ENCODE assay signal across 16 cellular contexts in the genomic region with DNA sequence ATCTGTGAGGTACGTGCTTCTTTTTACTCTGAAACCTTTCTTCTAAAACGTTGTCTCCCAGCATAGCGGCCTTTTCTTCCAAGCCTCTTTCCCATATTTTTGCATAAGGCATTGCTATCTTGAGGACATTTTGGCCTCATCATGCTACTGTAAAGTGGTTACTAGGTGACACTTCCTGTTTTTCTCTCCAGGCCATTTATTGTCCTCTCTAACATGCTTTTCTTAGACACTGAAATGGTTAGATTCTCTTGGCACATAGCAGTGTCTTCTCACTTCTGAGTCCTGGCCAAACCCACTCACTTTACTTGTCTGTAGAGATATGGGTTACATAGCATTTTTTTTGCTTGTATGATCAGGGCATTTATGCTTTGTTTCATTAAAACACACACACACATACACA. TPM values are rescaled to one million over a fixed set of nuclear protein-coding genes. Genes with fewer than 3 reads are reported as not detected.
DNase-seq lines count a peak whose midpoint lies in the region; ATAC-seq and TF ChIP-seq lines count a peak whose summit lies in the region.
"Had no signal": no experiment of that assay in that cellular context is flagged by ENCODE, and none has a peak within 500 bp of the region (broad histone marks: within the 10 kb centered on the region; RNA-seq: fewer than 3 reads in every experiment).

No MANE protein-coding gene starts in this region.

- no peaks in the 10 kb centered on the region for H3K27me3 ChIP-seq in GM23338 (ENCODE audit: insufficient read depth)
- H3K27me3 ChIP-seq: adrenal gland, spleen had no signal

- no peak overlapping the region for H3K4me2 ChIP-seq in GM23338

- ATAC-seq in GM23338 (no peak), GM18519 (IDR thresholded peaks at IDR 0.05; ENCODE audit: low FRiP score, unreplicated experiment) (no peak)

- H3K4me1 Mint-ChIP-seq in GM23338 = no peaks in the 10 kb centered on the region
- H3K4me1 Mint-ChIP-seq: CD4-positive, alpha-beta memory T cell had no signal

- DNase-seq in GM23338 (ENCODE audit: low spot score) (no peak), Kasumi-1 (lab: John Stamatoyannopoulos, UW) (peak; percentile 28 to 50), NOMO-1 treated with DMSO at 0.1 percent for 48 hours (lab: John Stamatoyannopoulos, UW; ENCODE audit: unreplicated experiment) (peak; percentile 69), kidney tubule cell (ENCODE audit: low spot score) (peak; percentile 2), glomerular visceral epithelial cell (ENCODE audit: extremely low spot score) (no peak)
- DNase-seq in activated CD4-positive, alpha-beta T cell treated with anti-CD3 and anti-CD28 coated beads, Interleukin-2, amount 50 U/mL, for 4 hours = no peak
- DNase-seq: activated CD4-positive, alpha-beta T cell treated with anti-CD3 and anti-CD28 coated beads for 4 hours; activated T-cell treated with anti-CD3 and anti-CD28 coated beads, Interleukin-2, amount 50 U/mL, for 72 hours; adrenal gland; CD4-positive, alpha-beta memory T cell; GF-D8; H7; spleen had no signal

- H3K9me3 Mint-ChIP-seq in GM23338 = no peaks in the 10 kb centered on the region
- H3K9me3 Mint-ChIP-seq: activated T-cell treated with anti-CD3 and anti-CD28 coated beads, Interleukin-2, amount 50 U/mL, for 72 hours; CD4-positive, alpha-beta memory T cell had no signal

- no peak overlapping the region for H3K27ac ChIP-seq in GM23338 (ENCODE audit: low read depth)
- H3K27ac ChIP-seq: adrenal gland, parathyroid adenoma, spleen had no signal

- no peak overlapping the region for H3K4me3 ChIP-seq in GM23338
- H3K4me3 ChIP-seq: adrenal gland, spleen had no signal

- TF ChIP-seq CTCF in GM23338 (conservative IDR thresholded peaks at IDR 0.05; ENCODE audit: low read depth in 2 of 2) = no peak

- H3K27ac Mint-ChIP-seq in GM23338 = peak overlapping the region; percentile 4; the same call in 1 of the 2 replicates
- H3K27ac Mint-ChIP-seq: activated T-cell treated with anti-CD3 and anti-CD28 coated beads, Interleukin-2, amount 50 U/mL, for 72 hours; CD4-positive, alpha-beta memory T cell had no signal

- H3F3A ChIP-seq in GM23338 (replicated peaks; ENCODE audit: low read depth) = no peaks in the 10 kb centered on the region

- no peaks in the 10 kb centered on the region for H3K36me3 ChIP-seq in GM23338 (ENCODE audit: insufficient read depth)
- H3K36me3 ChIP-seq: adrenal gland, spleen had no signal

- H3K4me3 Mint-ChIP-seq in GM23338 = no peak overlapping the region
- H3K4me3 Mint-ChIP-seq: activated T-cell treated with anti-CD3 and anti-CD28 coated beads, Interleukin-2, amount 50 U/mL, for 72 hours; CD4-positive, alpha-beta memory T cell had no signal

- no peaks in the 10 kb centered on the region for H3K79me2 ChIP-seq in GM23338 (replicated peaks; ENCODE audit: insufficient read depth)
- H3K79me2 ChIP-seq: parathyroid adenoma had no signal

- H4K20me1 ChIP-seq in GM23338 (replicated peaks; ENCODE audit: insufficient read depth) = no peaks in the 10 kb centered on the region

- H3K36me3 Mint-ChIP-seq in GM23338 (ENCODE audit: low read depth) = no peaks in the 10 kb centered on the region
- H3K36me3 Mint-ChIP-seq: CD4-positive, alpha-beta memory T cell had no signal

- H2AFZ ChIP-seq in GM23338 = no peak overlapping the region
- H2AFZ ChIP-seq: parathyroid adenoma had no signal

- H3K4me1 ChIP-seq in GM23338 (ENCODE audit: insufficient read depth) = no peaks in the 10 kb centered on the region
- H3K4me1 ChIP-seq: adrenal gland, parathyroid adenoma had no signal

- H3K9me2 ChIP-seq in GM23338 (ENCODE audit: insufficient read depth) = no peaks in the 10 kb centered on the region

- no peaks in the 10 kb centered on the region for H3K27me3 Mint-ChIP-seq in GM23338 (ENCODE audit: insufficient read depth, low read depth, poor library complexity)
- H3K27me3 Mint-ChIP-seq: CD4-positive, alpha-beta memory T cell had no signal

TF ChIP-seq in GM23338, 12 proteins besides CTCF, POLR2A, EP300 and RAD21:
- TF ChIP-seq, protein P1, sequence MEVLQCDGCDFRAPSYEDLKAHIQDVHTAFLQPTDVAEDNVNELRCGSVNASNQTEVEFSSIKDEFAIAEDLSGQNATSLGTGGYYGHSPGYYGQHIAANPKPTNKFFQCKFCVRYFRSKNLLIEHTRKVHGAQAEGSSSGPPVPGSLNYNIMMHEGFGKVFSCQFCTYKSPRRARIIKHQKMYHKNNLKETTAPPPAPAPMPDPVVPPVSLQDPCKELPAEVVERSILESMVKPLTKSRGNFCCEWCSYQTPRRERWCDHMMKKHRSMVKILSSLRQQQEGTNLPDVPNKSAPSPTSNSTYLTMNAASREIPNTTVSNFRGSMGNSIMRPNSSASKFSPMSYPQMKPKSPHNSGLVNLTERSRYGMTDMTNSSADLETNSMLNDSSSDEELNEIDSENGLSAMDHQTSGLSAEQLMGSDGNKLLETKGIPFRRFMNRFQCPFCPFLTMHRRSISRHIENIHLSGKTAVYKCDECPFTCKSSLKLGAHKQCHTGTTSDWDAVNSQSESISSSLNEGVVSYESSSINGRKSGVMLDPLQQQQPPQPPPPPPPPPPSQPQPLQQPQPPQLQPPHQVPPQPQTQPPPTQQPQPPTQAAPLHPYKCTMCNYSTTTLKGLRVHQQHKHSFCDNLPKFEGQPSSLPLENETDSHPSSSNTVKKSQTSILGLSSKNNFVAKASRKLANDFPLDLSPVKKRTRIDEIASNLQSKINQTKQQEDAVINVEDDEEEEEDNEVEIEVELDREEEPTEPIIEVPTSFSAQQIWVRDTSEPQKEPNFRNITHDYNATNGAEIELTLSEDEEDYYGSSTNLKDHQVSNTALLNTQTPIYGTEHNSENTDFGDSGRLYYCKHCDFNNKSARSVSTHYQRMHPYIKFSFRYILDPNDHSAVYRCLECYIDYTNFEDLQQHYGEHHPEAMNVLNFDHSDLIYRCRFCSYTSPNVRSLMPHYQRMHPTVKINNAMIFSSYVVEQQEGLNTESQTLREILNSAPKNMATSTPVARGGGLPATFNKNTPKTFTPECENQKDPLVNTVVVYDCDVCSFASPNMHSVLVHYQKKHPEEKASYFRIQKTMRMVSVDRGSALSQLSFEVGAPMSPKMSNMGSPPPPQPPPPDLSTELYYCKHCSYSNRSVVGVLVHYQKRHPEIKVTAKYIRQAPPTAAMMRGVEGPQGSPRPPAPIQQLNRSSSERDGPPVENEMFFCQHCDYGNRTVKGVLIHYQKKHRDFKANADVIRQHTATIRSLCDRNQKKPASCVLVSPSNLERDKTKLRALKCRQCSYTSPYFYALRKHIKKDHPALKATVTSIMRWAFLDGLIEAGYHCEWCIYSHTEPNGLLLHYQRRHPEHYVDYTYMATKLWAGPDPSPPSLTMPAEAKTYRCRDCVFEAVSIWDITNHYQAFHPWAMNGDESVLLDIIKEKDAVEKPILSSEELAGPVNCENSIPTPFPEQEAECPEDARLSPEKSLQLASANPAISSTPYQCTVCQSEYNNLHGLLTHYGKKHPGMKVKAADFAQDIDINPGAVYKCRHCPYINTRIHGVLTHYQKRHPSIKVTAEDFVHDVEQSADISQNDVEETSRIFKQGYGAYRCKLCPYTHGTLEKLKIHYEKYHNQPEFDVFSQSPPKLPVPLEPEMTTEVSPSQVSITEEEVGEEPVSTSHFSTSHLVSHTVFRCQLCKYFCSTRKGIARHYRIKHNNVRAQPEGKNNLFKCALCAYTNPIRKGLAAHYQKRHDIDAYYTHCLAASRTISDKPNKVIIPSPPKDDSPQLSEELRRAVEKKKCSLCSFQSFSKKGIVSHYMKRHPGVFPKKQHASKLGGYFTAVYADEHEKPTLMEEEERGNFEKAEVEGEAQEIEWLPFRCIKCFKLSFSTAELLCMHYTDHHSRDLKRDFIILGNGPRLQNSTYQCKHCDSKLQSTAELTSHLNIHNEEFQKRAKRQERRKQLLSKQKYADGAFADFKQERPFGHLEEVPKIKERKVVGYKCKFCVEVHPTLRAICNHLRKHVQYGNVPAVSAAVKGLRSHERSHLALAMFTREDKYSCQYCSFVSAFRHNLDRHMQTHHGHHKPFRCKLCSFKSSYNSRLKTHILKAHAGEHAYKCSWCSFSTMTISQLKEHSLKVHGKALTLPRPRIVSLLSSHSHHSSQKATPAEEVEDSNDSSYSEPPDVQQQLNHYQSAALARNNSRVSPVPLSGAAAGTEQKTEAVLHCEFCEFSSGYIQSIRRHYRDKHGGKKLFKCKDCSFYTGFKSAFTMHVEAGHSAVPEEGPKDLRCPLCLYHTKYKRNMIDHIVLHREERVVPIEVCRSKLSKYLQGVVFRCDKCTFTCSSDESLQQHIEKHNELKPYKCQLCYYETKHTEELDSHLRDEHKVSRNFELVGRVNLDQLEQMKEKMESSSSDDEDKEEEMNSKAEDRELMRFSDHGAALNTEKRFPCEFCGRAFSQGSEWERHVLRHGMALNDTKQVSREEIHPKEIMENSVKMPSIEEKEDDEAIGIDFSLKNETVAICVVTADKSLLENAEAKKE (CRISPR knock-in tag; IDR thresholded peaks at IDR 0.05) = no peak
- no peak for TF ChIP-seq CREB1 (CRISPR knock-in tag; IDR thresholded peaks at IDR 0.05; ENCODE audit: low read depth)
- TF ChIP-seq, protein P2, sequence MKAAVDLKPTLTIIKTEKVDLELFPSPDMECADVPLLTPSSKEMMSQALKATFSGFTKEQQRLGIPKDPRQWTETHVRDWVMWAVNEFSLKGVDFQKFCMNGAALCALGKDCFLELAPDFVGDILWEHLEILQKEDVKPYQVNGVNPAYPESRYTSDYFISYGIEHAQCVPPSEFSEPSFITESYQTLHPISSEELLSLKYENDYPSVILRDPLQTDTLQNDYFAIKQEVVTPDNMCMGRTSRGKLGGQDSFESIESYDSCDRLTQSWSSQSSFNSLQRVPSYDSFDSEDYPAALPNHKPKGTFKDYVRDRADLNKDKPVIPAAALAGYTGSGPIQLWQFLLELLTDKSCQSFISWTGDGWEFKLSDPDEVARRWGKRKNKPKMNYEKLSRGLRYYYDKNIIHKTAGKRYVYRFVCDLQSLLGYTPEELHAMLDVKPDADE (IDR thresholded peaks at IDR 0.05) = no peak
- TF ChIP-seq POLR2AphosphoS5 (IDR thresholded peaks at IDR 0.05; ENCODE audit: low read depth) = no peak

RNA-seq across cellular contexts. Expression of a gene that starts 50.1 kb away (rescaled TPM):
- total RNA-seq in GM23338 (2014; rRNA removed; shearing (Covaris generic)) = 1.0 and 2.5 TPM in 2 replicates
- polyA plus RNA-seq in GM23338 (2016; fragmentation: Nextera tagmentation; extraction: Ambion mirVana) = 0.68 and 1.2 TPM in 2 replicates
- total RNA-seq: activated T-cell treated with anti-CD3 and anti-CD28 coated beads, Interleukin-2, amount 50 U/mL, for 72 hours; CD4-positive, alpha-beta memory T cell; mononuclear cell; spleen had no signal
- polyA plus RNA-seq: CD4-positive, alpha-beta memory T cell; spleen had no signal

Comparison
In these comparisons a context has a peak if more than half of its experiments do, and no peak if none do; other contexts are left out.
1. DNase-seq: peak in Kasumi-1 (2 of 2), NOMO-1 treated with DMSO at 0.1 percent for 48 hours (single experiment) and kidney tubule cell (single experiment); none in GM23338 (single experiment), glomerular visceral epithelial cell (single experiment) and activated CD4-positive, alpha-beta T cell treated with anti-CD3 and anti-CD28 coated beads, Interleukin-2, amount 50 U/mL, for 4 hours (0 of 2).